16 cellular contexts compared by ENCODE assay signal in genomic region chr2:172912245-172912644, GRCh38.
DNase-seq lines count a peak whose midpoint lies in the region; ATAC-seq and TF ChIP-seq lines count a peak whose summit lies in the region.
"Had no signal": no experiment of that assay in that cellular context is flagged by ENCODE, and none has a peak within 500 bp of the region (broad histone marks: within the 10 kb centered on the region; RNA-seq: fewer than 3 reads in every experiment).

No MANE protein-coding gene starts in this region.

- POLR2A ChIA-PET in CD4-positive, alpha-beta T cell (lab: Charles Lee), result no interaction called here

- H3K36me3 ChIP-seq in tibial artery, result no peaks in the 10 kb centered on the region
- H3K36me3 ChIP-seq: HAP-1 had no signal

- no peaks in the 10 kb centered on the region for H3K27me3 ChIP-seq in CD4-positive, alpha-beta T cell (ENCODE audit: control insufficient read depth, insufficient read depth, low read length)
- H3K27me3 ChIP-seq in tibial artery, result no peaks in the 10 kb centered on the region

- intact Hi-C loops in CD4-positive, alpha-beta T cell (cut with DNase I, micrococcal nuclease), result no loop called here
- intact Hi-C loops in tibial artery (cut with DNase I; ENCODE audit: low total_unique reads), result no loop called here

- in situ Hi-C loops in GM13976 (cut with MboI; ENCODE audit: low sequenced_read_pairs, unreplicated experiment), result no loop called here

- H3K4me3 Mint-ChIP-seq in CD4-positive, alpha-beta T cell, result peak overlapping the region; percentile 50
- H3K4me3 Mint-ChIP-seq in brain, result no peak overlapping the region
- no peak overlapping the region for H3K4me3 Mint-ChIP-seq in nephron
- H3K4me3 Mint-ChIP-seq: CD4-positive, alpha-beta memory T cell had no signal

- no peak for ATAC-seq in CD4-positive, alpha-beta T cell (ENCODE audit: poor library complexity)

- DNase-seq in CD4-positive, alpha-beta T cell, result no peak
- DNase-seq in Jurkat, Clone E6-1 (ENCODE audit: low read depth, low spot score), result peak; percentile 81
- DNase-seq in LoVo (ENCODE audit: low spot score) (no peak), tibial artery (no peak), GM13976 (ENCODE audit: low spot score) (no peak)
- DNase-seq: ACHN; C1 segment of cervical spinal cord; CD4-positive, alpha-beta memory T cell; COR-L47; DMS153; DMS79 treated with DMSO at 0.1 percent for 48 hours; GDM1; KBM-7 had no signal

- H3K27ac ChIP-seq in CD4-positive, alpha-beta T cell (ENCODE audit: low read depth, low read length), result no peak overlapping the region
- H3K27ac ChIP-seq in tibial artery, result no peak overlapping the region

- no peaks in the 10 kb centered on the region for H3K9me3 ChIP-seq in CD4-positive, alpha-beta T cell (ENCODE audit: control insufficient read depth, low read length)
- no peaks in the 10 kb centered on the region for H3K9me3 ChIP-seq in tibial artery
- H3K9me3 ChIP-seq: HAP-1 had no signal

- H3K27me3 Mint-ChIP-seq in CD4-positive, alpha-beta T cell, result no peaks in the 10 kb centered on the region
- no peaks in the 10 kb centered on the region for H3K27me3 Mint-ChIP-seq in brain
- peaks cover 8% of the 10 kb centered on the region for H3K27me3 Mint-ChIP-seq in nephron (ENCODE audit: low read depth)

- no peak for TF ChIP-seq CTCF in CD4-positive, alpha-beta T cell (IDR thresholded peaks at IDR 0.05)
- TF ChIP-seq CTCF in brain (conservative IDR thresholded peaks at IDR 0.05) (no peak), nephron (IDR thresholded peaks at IDR 0.05; ENCODE audit: unreplicated experiment in 3 of 3) (no peak), tibial artery (IDR thresholded peaks at IDR 0.05) (no peak), GM13976 (IDR thresholded peaks at IDR 0.05; ENCODE audit: borderline replicate concordance, control extremely low read depth, extremely low read depth, insufficient read depth, missing control alignments) (no peak)

- H3K9me3 Mint-ChIP-seq in CD4-positive, alpha-beta T cell, result no peaks in the 10 kb centered on the region
- H3K9me3 Mint-ChIP-seq in brain (no peaks in the 10 kb centered on the region), nephron (no peaks in the 10 kb centered on the region)
- H3K9me3 Mint-ChIP-seq: CD4-positive, alpha-beta memory T cell had no signal

- H3K4me1 Mint-ChIP-seq in CD4-positive, alpha-beta T cell (ENCODE audit: low read depth), result peaks cover 29% of the 10 kb centered on the region
- H3K4me1 Mint-ChIP-seq in brain (peaks cover 27% of the 10 kb centered on the region), nephron (peaks cover 47% of the 10 kb centered on the region)

- H3K36me3 Mint-ChIP-seq in CD4-positive, alpha-beta T cell (ENCODE audit: low read depth), result no peaks in the 10 kb centered on the region
- H3K36me3 Mint-ChIP-seq in brain (no peaks in the 10 kb centered on the region), nephron (ENCODE audit: low read depth) (no peaks in the 10 kb centered on the region)
- H3K36me3 Mint-ChIP-seq: CD4-positive, alpha-beta memory T cell had no signal

- H3K4me3 ChIP-seq in Jurkat, Clone E6-1 (ENCODE audit: low read length), result no peak overlapping the region
- H3K4me3 ChIP-seq in tibial artery, result no peak overlapping the region
- H3K4me3 ChIP-seq: HAP-1 had no signal

- H3K4me1 ChIP-seq in tibial artery, result no peaks in the 10 kb centered on the region
- H3K4me1 ChIP-seq: HAP-1 had no signal

- H3K27ac Mint-ChIP-seq in CD4-positive, alpha-beta T cell, result peak overlapping the region; percentile 73
- H3K27ac Mint-ChIP-seq in brain (peak overlapping the region in 3 of 5 experiments; percentile 17 to 64 (median 52)), nephron (peak overlapping the region; percentile 58 to 86 (median 83))

- CTCF ChIA-PET in CD4-positive, alpha-beta T cell (lab: Charles Lee), result interaction anchor here (0.6 to 1.4 kb wide), 4 partner anchors 8 to 26 kb away, joined by 3 read pairs; no protein-coding TSS in a partner anchor
